ENCODE assay signal across 1 cellular context in genomic region chr2:199465988-199466703, GRCh38.
TF ChIP-seq lines count a peak whose summit lies in the region.

No MANE protein-coding gene starts in this region.

TF ChIP-seq in GM23338, 12 proteins besides CTCF, POLR2A, EP300 and RAD21 (continued from another document):
- TF ChIP-seq ZNF462 (CRISPR knock-in tag; IDR thresholded peaks at IDR 0.05) (no peak), CREB1 (CRISPR knock-in tag; IDR thresholded peaks at IDR 0.05; ENCODE audit: low read depth) (no peak), JUNB (IDR thresholded peaks at IDR 0.05; ENCODE audit: unreplicated experiment) (no peak), ZNF114 (CRISPR knock-in tag; IDR thresholded peaks at IDR 0.05) (no peak), EZH2phosphoT487 (IDR thresholded peaks at IDR 0.05; ENCODE audit: unreplicated experiment) (no peak), ETS1 (IDR thresholded peaks at IDR 0.05) (no peak), POLR2AphosphoS5 (IDR thresholded peaks at IDR 0.05; ENCODE audit: low read depth) (no peak), STAT1 (IDR thresholded peaks at IDR 0.05; ENCODE audit: unreplicated experiment) (no peak), NANOG (IDR thresholded peaks at IDR 0.05; ENCODE audit: borderline replicate concordance) (no peak)
TF ChIP-seq in GM23338: peak in this region for 0.
